Comparison of ENCODE assay signal across 11 cellular contexts in genomic region chr6:111989743-111990142, GRCh38.
DNase-seq lines count a peak whose midpoint lies in the region; ATAC-seq and TF ChIP-seq lines count a peak whose summit lies in the region.
"Had no signal": no experiment of that assay in that cellular context is flagged by ENCODE, and none has a peak within 500 bp of the region (broad histone marks: within the 10 kb centered on the region; RNA-seq: fewer than 3 reads in every experiment).

No MANE protein-coding gene starts in this region.

- no peaks in the 10 kb centered on the region for H3K9me3 Mint-ChIP-seq in T-cell
- H3K9me3 Mint-ChIP-seq in natural killer cell treated with Interleukin-12 subunit alpha and Interleukin-12 subunit beta and Interleukin-15 and Interleukin-18, amount 100 ng/mL, for 72 hours, result no peaks in the 10 kb centered on the region

- H3K4me1 Mint-ChIP-seq in T-cell, result peaks cover 96 to 97% (median 96%) of the 10 kb centered on the region in 3 donors
- H3K4me1 Mint-ChIP-seq in natural killer cell treated with Interleukin-12 subunit alpha and Interleukin-12 subunit beta and Interleukin-15 and Interleukin-18, amount 100 ng/mL, for 72 hours (ENCODE audit: low read depth in 2 of 2), result peaks cover 79 to 85% of the 10 kb centered on the region in 2 donors

- DNase-seq in activated CD4-positive, CD25-positive, alpha-beta regulatory T cell (lab: John Stamatoyannopoulos, UW), result no peak
- DNase-seq in T-cell (peak in 23 of 34 experiments; percentile 23 to 73 (median 43)), NCI-H2029 (lab: John Stamatoyannopoulos, UW) (no peak), cardiac septum (ENCODE audit: low spot score) (no peak), T-helper 9 cell (no peak)
- no peak for DNase-seq in natural killer cell treated with Interleukin-12 subunit alpha and Interleukin-12 subunit beta and Interleukin-15 and Interleukin-18, amount 100 ng/mL, for 72 hours (ENCODE audit: low spot score)
- DNase-seq: activated CD4-positive, CD25-positive, alpha-beta regulatory T cell treated with anti-CD3 and anti-CD28 coated beads, Interleukin-2, amount 50 U/mL, for 72 hours; foreskin fibroblast had no signal

- intact Hi-C loops in cardiac septum (cut with DNase I), result no loop called here

- no peaks in the 10 kb centered on the region for H3K9me3 ChIP-seq in HEK293 (ENCODE audit: control insufficient read depth, insufficient read depth, low read depth, low read length)

- peak overlapping the region; percentile 3 to 49 (median 4) for H3K4me3 Mint-ChIP-seq in T-cell
- H3K4me3 Mint-ChIP-seq in natural killer cell treated with Interleukin-12 subunit alpha and Interleukin-12 subunit beta and Interleukin-15 and Interleukin-18, amount 100 ng/mL, for 72 hours, result peak overlapping the region; percentile 78

- no peaks in the 10 kb centered on the region for H3K4me1 ChIP-seq in HEK293 (ENCODE audit: control insufficient read depth, insufficient read depth, low read length)

- no peaks in the 10 kb centered on the region for H3K36me3 Mint-ChIP-seq in T-cell
- H3K36me3 Mint-ChIP-seq in natural killer cell treated with Interleukin-12 subunit alpha and Interleukin-12 subunit beta and Interleukin-15 and Interleukin-18, amount 100 ng/mL, for 72 hours, result no peaks in the 10 kb centered on the region

- no peaks in the 10 kb centered on the region for H3K27me3 Mint-ChIP-seq in T-cell
- H3K27me3 Mint-ChIP-seq in natural killer cell treated with Interleukin-12 subunit alpha and Interleukin-12 subunit beta and Interleukin-15 and Interleukin-18, amount 100 ng/mL, for 72 hours, result no peaks in the 10 kb centered on the region

- no peak overlapping the region for H3K4me3 ChIP-seq in HEK293 (ENCODE audit: low read depth, low read length)

- H3K27ac Mint-ChIP-seq in T-cell, result peak overlapping the region; percentile 91 to 92
- peak overlapping the region; percentile 82 to 91 for H3K27ac Mint-ChIP-seq in natural killer cell treated with Interleukin-12 subunit alpha and Interleukin-12 subunit beta and Interleukin-15 and Interleukin-18, amount 100 ng/mL, for 72 hours

- ATAC-seq in activated CD4-positive, CD25-positive, alpha-beta regulatory T cell treated with anti-CD3 and anti-CD28 coated beads, Interleukin-2, amount 50 U/mL, for 24 hours, result peak; percentile 67 to 75
- peak; percentile 84 to 88 (median 84) for ATAC-seq in T-cell (replicated peaks in 1 of 4)
- peak; percentile 56 to 73 for ATAC-seq in natural killer cell treated with Interleukin-12 subunit alpha and Interleukin-12 subunit beta and Interleukin-15 and Interleukin-18, amount 100 ng/mL, for 72 hours
- ATAC-seq: Right ventricle myocardium inferior had no signal

- CTCF ChIA-PET in HEK293 (lab: Yijun Ruan, JAX) (interaction anchor here (1.0 kb wide), 2 partner anchors 10 to 23 kb away, joined by 4 to 5 read pairs; no protein-coding TSS in a partner anchor), T-cell (lab: Charles Lee) (interaction anchor here in 1 of 2 donors (0.5 to 1.4 kb wide), 6 partner anchors 16 to 230 kb away, joined by 3 to 7 read pairs (median 6); no protein-coding TSS in a partner anchor)

- TF ChIP-seq CTCF in HEK293 (tag by site-specific recombination; IDR thresholded peaks at IDR 0.05), result no peak

- POLR2A ChIA-PET in HEK293 (lab: Yijun Ruan, JAX), result no interaction called here
- POLR2A ChIA-PET in T-cell (lab: Charles Lee), result interaction anchor here (0.6 to 1.6 kb wide), 6 partner anchors 16 to 601 kb away, joined by 3 to 12 read pairs (median 4); no protein-coding TSS in a partner anchor

- H3K27ac ChIP-seq in HEK293 (ENCODE audit: extremely low read depth, low read depth, low read length), result no peak overlapping the region

- H3K36me3 ChIP-seq in HEK293 (ENCODE audit: control insufficient read depth in 2 of 2, insufficient read depth in 1 of 2, low read length in 2 of 2), result no peaks in the 10 kb centered on the region

TF ChIP-seq in HEK293, 187 proteins besides CTCF, POLR2A, EP300 and RAD21:
- TF ChIP-seq KLF1 (tag by site-specific recombination; IDR thresholded peaks at IDR 0.05) (no peak), ZNF335 (tag by site-specific recombination; conservative IDR thresholded peaks at IDR 0.05) (peak; percentile 31; the same call in 1 of the 2 replicates), ZFP41 (tag by site-specific recombination; IDR thresholded peaks at IDR 0.05; ENCODE audit: borderline replicate concordance) (no peak)

Comparison
In these comparisons a context has a peak if more than half of its experiments do, and no peak if none do; other contexts are left out.
1. DNase-seq: peak in T-cell (23 of 34); none in activated CD4-positive, CD25-positive, alpha-beta regulatory T cell (0 of 4), natural killer cell treated with Interleukin-12 subunit alpha and Interleukin-12 subunit beta and Interleukin-15 and Interleukin-18, amount 100 ng/mL, for 72 hours (single experiment), NCI-H2029 (single experiment), cardiac septum (single experiment) and T-helper 9 cell (single experiment).
2. Peak in every context shown above with its lines, with median percentiles within 50 percentile points of each other: ATAC-seq.